Comparison of ENCODE assay signal across 26 cellular contexts in the genomic region with DNA sequence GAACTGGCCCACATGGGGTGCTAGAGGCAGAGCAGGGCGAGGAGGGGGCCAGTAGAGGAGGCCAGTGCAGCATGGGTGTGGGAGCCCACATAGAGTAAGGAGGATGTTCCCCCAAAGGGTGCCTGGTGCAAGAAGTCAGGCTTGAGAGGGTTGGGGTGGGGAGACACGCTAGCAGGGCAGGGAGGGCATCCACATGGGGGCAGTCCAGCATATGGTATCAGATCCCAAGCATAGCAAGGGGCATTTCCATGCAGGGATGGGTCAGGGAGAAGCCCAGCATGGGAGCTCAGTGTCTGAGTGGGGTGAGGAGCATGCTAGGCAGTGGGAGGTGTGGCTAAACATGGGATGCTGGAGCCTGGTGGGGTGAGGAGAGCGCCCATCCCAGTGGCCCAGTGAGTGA.
DNase-seq lines count a peak whose midpoint lies in the region; ATAC-seq and TF ChIP-seq lines count a peak whose summit lies in the region.
"Had no signal": no experiment of that assay in that cellular context is flagged by ENCODE, and none has a peak within 500 bp of the region (broad histone marks: within the 10 kb centered on the region; RNA-seq: fewer than 3 reads in every experiment).

No MANE protein-coding gene starts in this region.

- no TSS peak for BruUV-seq in Caco-2 (replicated peaks; lab: Mats Ljungman, UMichigan)

- peak overlapping the region; percentile 43 for H3K23ac ChIP-seq in neuronal stem cell (ENCODE audit: low read depth, low read length, poor library complexity)

- POLR2A ChIA-PET in Caco-2 (lab: Charles Lee), result no interaction called here

- DNase-seq in NK-92 treated with Interleukin-12 subunit alpha and Interleukin-12 subunit beta, amount 100 ng/mL, for 24 hours (lab: John Stamatoyannopoulos, UW), result peak; percentile 2
- DNase-seq in NK-92 (lab: John Stamatoyannopoulos, UW; ENCODE audit: unreplicated experiment), result no peak
- no peak for DNase-seq in Caco-2
- DNase-seq in dermis blood vessel endothelial cell, result peak; percentile 4
- DNase-seq in neuronal stem cell (ENCODE audit: low spot score), result no peak
- DNase-seq in NCI-H146 treated with DMSO at 0.1 percent for 48 hours (lab: John Stamatoyannopoulos, UW; ENCODE audit: unreplicated experiment), result no peak
- DNase-seq: 8988T; BE2C; CD4-positive, CD25-positive, alpha-beta regulatory T cell; COR-L47; GDM1; MM.1S; NCI-H1092; NCI-H1436 treated with DMSO at 0.1 percent for 48 hours; NCI-H2029 treated with DMSO at 0.1 percent for 48 hours; NCI-H2171; NCI-H446; NCI-H748 treated with DMSO at 0.1 percent for 48 hours; PC-3; SIG-M5 had no signal

- no peak overlapping the region for H3K4me2 ChIP-seq in neuronal stem cell (ENCODE audit: insufficient read depth, low read length, poor library complexity, severe bottlenecking)
- H3K4me2 ChIP-seq: GM23338 had no signal

- peak overlapping the region; percentile 22 for H3K27ac Mint-ChIP-seq in Caco-2 (ENCODE audit: unreplicated experiment)
- H3K27ac Mint-ChIP-seq: CD4-positive, CD25-positive, alpha-beta regulatory T cell; GM23338; IgD-negative memory B cell had no signal

- peaks cover 64% of the 10 kb centered on the region for H3K9me3 Mint-ChIP-seq in Caco-2 (ENCODE audit: unreplicated experiment)

- no peak overlapping the region for H3K18ac ChIP-seq in neuronal stem cell (ENCODE audit: low read length)

- H3K9me3 ChIP-seq in Caco-2 (peaks cover 17% of the 10 kb centered on the region), neuronal stem cell (replicated peaks in 1 of 2; ENCODE audit: control insufficient read depth in 2 of 2, insufficient read depth in 1 of 2, low read depth in 1 of 2, low read length in 2 of 2) (peaks cover 0 to 8% of the 10 kb centered on the region in 2 donors)
- H3K9me3 ChIP-seq: BE2C had no signal

- no peak overlapping the region for H4K91ac ChIP-seq in neuronal stem cell (ENCODE audit: low read depth, low read length, poor library complexity)

- H4K8ac ChIP-seq in neuronal stem cell (ENCODE audit: low read depth, low read length), result no peak overlapping the region

- ATAC-seq in GM18867 (IDR thresholded peaks at IDR 0.05; ENCODE audit: unreplicated experiment) (no peak), SK-N-SH treated with all-trans-retinoic acid at 6 μM for 48 hours (no peak)
- ATAC-seq: GM12878, GM23338, PC-3 had no signal

- H3K27me3 Mint-ChIP-seq in Caco-2 (ENCODE audit: insufficient read depth, unreplicated experiment), result no peaks in the 10 kb centered on the region

- H3K79me1 ChIP-seq in neuronal stem cell (ENCODE audit: low read depth, low read length), result no peaks in the 10 kb centered on the region

- no peak overlapping the region for H3K27ac ChIP-seq in neuronal stem cell (replicated peaks; ENCODE audit: low read length)
- H3K27ac ChIP-seq: RWPE1 had no signal

- H3K36me3 Mint-ChIP-seq in Caco-2 (ENCODE audit: insufficient read depth, unreplicated experiment), result peaks cover 6% of the 10 kb centered on the region
- H3K36me3 Mint-ChIP-seq: CD4-positive, CD25-positive, alpha-beta regulatory T cell had no signal

- H2BK5ac ChIP-seq in neuronal stem cell (ENCODE audit: low read length), result no peak overlapping the region

- no peak overlapping the region for H3K4ac ChIP-seq in neuronal stem cell (ENCODE audit: low read length)

- H2BK12ac ChIP-seq in neuronal stem cell (ENCODE audit: low read length), result no peak overlapping the region

- H2BK15ac ChIP-seq in neuronal stem cell (ENCODE audit: low read length), result no peak overlapping the region

- no peaks in the 10 kb centered on the region for H3K4me1 Mint-ChIP-seq in Caco-2 (ENCODE audit: low read depth, unreplicated experiment)
- H3K4me1 Mint-ChIP-seq: CD4-positive, CD25-positive, alpha-beta regulatory T cell; GM23338 had no signal

- H3K9ac ChIP-seq in neuronal stem cell (ENCODE audit: low read depth, low read length, poor library complexity), result no peak overlapping the region

- peak overlapping the region; percentile 67 for H2BK120ac ChIP-seq in neuronal stem cell (ENCODE audit: low read depth, low read length)

- no peaks in the 10 kb centered on the region for H3K27me3 ChIP-seq in Caco-2 (replicated peaks; ENCODE audit: control insufficient read depth, insufficient read depth, low read length)
- H3K27me3 ChIP-seq in neuronal stem cell (ENCODE audit: control insufficient read depth in 3 of 3, insufficient read depth in 3 of 3, low read depth in 1 of 3, low read length in 3 of 3), result peaks cover 0 to 3% (median 0%) of the 10 kb centered on the region in 3 experiments
- H3K27me3 ChIP-seq: BE2C had no signal

- no CpG with 5 or more reads among the region's 3 CpGs for WGBS in neuronal stem cell (ENCODE audit: extremely low coverage in 2 of 2, insufficient read length in 2 of 2, insufficient replicate concordance in 1 of 2), 2 donors

- no peak overlapping the region for H3K4me3 Mint-ChIP-seq in Caco-2 (ENCODE audit: unreplicated experiment)
- H3K4me3 Mint-ChIP-seq: GM23338, IgD-negative memory B cell had no signal

- no peak for TF ChIP-seq CTCF in Caco-2 (IDR thresholded peaks at IDR 0.05; ENCODE audit: insufficient read depth in 1 of 2, low read depth in 1 of 2, low read length in 1 of 2, severe bottlenecking in 1 of 2, unreplicated experiment in 1 of 2)

- H2AK5ac ChIP-seq in neuronal stem cell (ENCODE audit: low read depth, low read length), result no peak overlapping the region

- intact Hi-C loops in Caco-2 (cut with micrococcal nuclease; ENCODE audit: unreplicated experiment), result no loop called here

- H3K4me1 ChIP-seq in Caco-2 (no peaks in the 10 kb centered on the region), neuronal stem cell (ENCODE audit: control insufficient read depth in 2 of 2, insufficient read depth in 1 of 2, low read depth in 1 of 2, low read length in 2 of 2) (no peaks in the 10 kb centered on the region)
- H3K4me1 ChIP-seq: BE2C had no signal

- H2AFZ ChIP-seq in neuronal stem cell (ENCODE audit: low read length), result no peak overlapping the region
- H2AFZ ChIP-seq: GM23338 had no signal

- H3K36me3 ChIP-seq in Caco-2 (ENCODE audit: control insufficient read depth, insufficient read depth, low read length), result no peaks in the 10 kb centered on the region
- no peaks in the 10 kb centered on the region for H3K36me3 ChIP-seq in neuronal stem cell (replicated peaks in 1 of 2; ENCODE audit: control insufficient read depth in 2 of 2, insufficient read depth in 2 of 2, low read length in 2 of 2)
- H3K36me3 ChIP-seq: BE2C had no signal

- CTCF ChIA-PET in Caco-2 (lab: Charles Lee), result interaction anchor here (0.6 kb wide), 1 partner anchor 158 kb away, joined by 3 read pairs; no protein-coding TSS in a partner anchor

- no peak overlapping the region for H3K14ac ChIP-seq in neuronal stem cell (ENCODE audit: low read length)

- no peak overlapping the region for H3K4me3 ChIP-seq in Caco-2 (ENCODE audit: low read depth, low read length)
- peak overlapping the region in 1 of 2 donors; percentile 15 for H3K4me3 ChIP-seq in neuronal stem cell (ENCODE audit: low read length in 2 of 2)
- H3K4me3 ChIP-seq: GM12878, GM23338 had no signal

TF ChIP-seq in SK-N-SH treated with all-trans-retinoic acid at 6 μM for 48 hours, 23 proteins besides CTCF, POLR2A, EP300 and RAD21:
- TF ChIP-seq ZNF70 (CRISPR knock-in tag; IDR thresholded peaks at IDR 0.05), result no peak
- TF ChIP-seq, protein P1, sequence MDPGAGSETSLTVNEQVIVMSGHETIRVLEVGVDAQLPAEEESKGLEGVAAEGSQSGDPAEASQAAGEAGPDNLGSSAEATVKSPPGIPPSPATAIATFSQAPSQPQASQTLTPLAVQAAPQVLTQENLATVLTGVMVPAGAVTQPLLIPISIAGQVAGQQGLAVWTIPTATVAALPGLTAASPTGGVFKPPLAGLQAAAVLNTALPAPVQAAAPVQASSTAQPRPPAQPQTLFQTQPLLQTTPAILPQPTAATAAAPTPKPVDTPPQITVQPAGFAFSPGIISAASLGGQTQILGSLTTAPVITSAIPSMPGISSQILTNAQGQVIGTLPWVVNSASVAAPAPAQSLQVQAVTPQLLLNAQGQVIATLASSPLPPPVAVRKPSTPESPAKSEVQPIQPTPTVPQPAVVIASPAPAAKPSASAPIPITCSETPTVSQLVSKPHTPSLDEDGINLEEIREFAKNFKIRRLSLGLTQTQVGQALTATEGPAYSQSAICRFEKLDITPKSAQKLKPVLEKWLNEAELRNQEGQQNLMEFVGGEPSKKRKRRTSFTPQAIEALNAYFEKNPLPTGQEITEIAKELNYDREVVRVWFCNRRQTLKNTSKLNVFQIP (CRISPR knock-in tag; IDR thresholded peaks at IDR 0.05; ENCODE audit: borderline replicate concordance, low read depth), result no peak
- TF ChIP-seq TCF4 (CRISPR knock-in tag; IDR thresholded peaks at IDR 0.05; ENCODE audit: borderline replicate concordance), result no peak
TF ChIP-seq in SK-N-SH treated with all-trans-retinoic acid at 6 μM for 48 hours: peak in this region for 0.

Comparison
In these comparisons a context has a peak if more than half of its experiments do, and no peak if none do; other contexts are left out.
1. DNase-seq: peak in NK-92 treated with Interleukin-12 subunit alpha and Interleukin-12 subunit beta, amount 100 ng/mL, for 24 hours (single experiment) and dermis blood vessel endothelial cell (single experiment); none in NK-92 (single experiment), Caco-2 (0 of 2), neuronal stem cell (single experiment) and NCI-H146 treated with DMSO at 0.1 percent for 48 hours (single experiment).